Comparison of ENCODE assay signal across 8 cellular contexts in genomic region chr6:161274488-161274858, GRCh38. TPM values are rescaled to one million over a fixed set of nuclear protein-coding genes. Genes with fewer than 3 reads are reported as not detected.
DNase-seq lines count a peak whose midpoint lies in the region; ATAC-seq and TF ChIP-seq lines count a peak whose summit lies in the region.

No MANE protein-coding gene starts in this region.

- no peaks in the 10 kb centered on the region for H3K9me3 Mint-ChIP-seq in activated CD4-positive, alpha-beta memory T cell treated with anti-CD3 and anti-CD28 coated beads for 36 hours

- peaks cover 20% of the 10 kb centered on the region for H3K4me1 Mint-ChIP-seq in activated CD4-positive, alpha-beta memory T cell treated with anti-CD3 and anti-CD28 coated beads for 36 hours (ENCODE audit: low read depth)

- H3K27ac Mint-ChIP-seq in activated CD4-positive, alpha-beta memory T cell treated with anti-CD3 and anti-CD28 coated beads for 36 hours, result peak overlapping the region; percentile 80

- peak overlapping the region; percentile 48 for H3K4me3 ChIP-seq in iPS-15b (ENCODE audit: low read depth, low read length)
- peak overlapping the region; percentile 63 to 86 (median 72) for H3K4me3 ChIP-seq in subcutaneous abdominal adipose tissue (ENCODE audit: low read depth in 1 of 5, low read length in 5 of 5)

- H3K9me3 ChIP-seq in iPS-15b (ENCODE audit: control insufficient read depth, insufficient read depth, low read length) (no peaks in the 10 kb centered on the region), subcutaneous abdominal adipose tissue (ENCODE audit: control insufficient read depth in 5 of 5, low read length in 5 of 5) (no peaks in the 10 kb centered on the region)

- POLR2A ChIA-PET in activated CD4-positive, alpha-beta memory T cell treated with anti-CD3 and anti-CD28 coated beads for 36 hours (lab: Charles Lee), result interaction anchor here (0.6 to 2.0 kb wide), 12 partner anchors 9 to 1277 kb away, joined by 3 to 9 read pairs (median 4); no protein-coding TSS in a partner anchor
- POLR2A ChIA-PET in GM10248 (lab: Yijun Ruan, JAX), result interaction anchor here (0.6 to 0.9 kb wide), 3 partner anchors 27 to 1336 kb away, joined by 3 to 5 read pairs (median 3); no protein-coding TSS in a partner anchor

- H3K4me3 Mint-ChIP-seq in activated CD4-positive, alpha-beta memory T cell treated with anti-CD3 and anti-CD28 coated beads for 36 hours, result peak overlapping the region; percentile 82

- ATAC-seq in HG03097 (IDR thresholded peaks at IDR 0.05; ENCODE audit: low FRiP score, unreplicated experiment), result no peak
- ATAC-seq in HG02981 (IDR thresholded peaks at IDR 0.05; ENCODE audit: unreplicated experiment), result no peak

- intact Hi-C loops in activated CD4-positive, alpha-beta memory T cell treated with anti-CD3 and anti-CD28 coated beads for 36 hours (cut with micrococcal nuclease), result loop anchor here (1.0 to 10.0 kb wide), 5 partner anchors 38 to 283 kb away; partner anchors contain the start of gene MAP3K4

- H3K27me3 Mint-ChIP-seq in activated CD4-positive, alpha-beta memory T cell treated with anti-CD3 and anti-CD28 coated beads for 36 hours, result peaks cover 2% of the 10 kb centered on the region

- no peaks in the 10 kb centered on the region for H3K27me3 ChIP-seq in iPS-15b (ENCODE audit: control insufficient read depth, insufficient read depth, low read length)
- peaks cover 0 to 3% (median 0%) of the 10 kb centered on the region in 5 donors for H3K27me3 ChIP-seq in subcutaneous abdominal adipose tissue (ENCODE audit: control insufficient read depth in 5 of 5, insufficient read depth in 4 of 5, low read length in 5 of 5)

- CTCF ChIA-PET in activated CD4-positive, alpha-beta memory T cell treated with anti-CD3 and anti-CD28 coated beads for 36 hours (lab: Charles Lee), result interaction anchor here (0.6 to 0.7 kb wide), 2 partner anchors 97 to 343 kb away, joined by 3 to 5 read pairs; no protein-coding TSS in a partner anchor
- CTCF ChIA-PET in GM10248 (lab: Yijun Ruan, JAX), result interaction anchor here (0.8 to 1.0 kb wide), 2 partner anchors 9 to 99 kb away, joined by 3 read pairs; no protein-coding TSS in a partner anchor

- peaks cover 13% of the 10 kb centered on the region for H3K4me1 ChIP-seq in iPS-15b (ENCODE audit: control insufficient read depth, insufficient read depth, low read length)
- peaks cover 0 to 18% (median 15%) of the 10 kb centered on the region in 5 donors for H3K4me1 ChIP-seq in subcutaneous abdominal adipose tissue (ENCODE audit: control insufficient read depth in 5 of 5, insufficient read depth in 5 of 5, low read length in 5 of 5)

- TF ChIP-seq CTCF in GM10248 (IDR thresholded peaks at IDR 0.05; ENCODE audit: control extremely low read depth, extremely low read depth, low read depth, missing control alignments), result no peak

- H3K36me3 Mint-ChIP-seq in activated CD4-positive, alpha-beta memory T cell treated with anti-CD3 and anti-CD28 coated beads for 36 hours, result no peaks in the 10 kb centered on the region

- H3K36me3 ChIP-seq in iPS-15b (ENCODE audit: control insufficient read depth, insufficient read depth, low read length) (no peaks in the 10 kb centered on the region), subcutaneous abdominal adipose tissue (ENCODE audit: control insufficient read depth in 5 of 5, insufficient read depth in 5 of 5, low read length in 5 of 5) (no peaks in the 10 kb centered on the region)

- peak; percentile 52 for DNase-seq in NCI-H2107 treated with DMSO at 0.1 percent for 48 hours (lab: John Stamatoyannopoulos, UW; ENCODE audit: unreplicated experiment)
- DNase-seq in NCI-H2107 (lab: John Stamatoyannopoulos, UW), result no peak
- DNase-seq in activated CD4-positive, alpha-beta memory T cell treated with anti-CD3 and anti-CD28 coated beads for 36 hours, result no peak
- DNase-seq in GM10248 (ENCODE audit: extremely low spot score), result no peak

- H3K27ac ChIP-seq in subcutaneous abdominal adipose tissue (ENCODE audit: low read depth, low read length), result peak overlapping the region; percentile 48

- H3K9ac ChIP-seq in iPS-15b (ENCODE audit: low read depth, low read length), result peak overlapping the region; percentile 90
- peak overlapping the region in 3 of 5 donors; percentile 31 to 72 (median 59) for H3K9ac ChIP-seq in subcutaneous abdominal adipose tissue (ENCODE audit: low read length in 5 of 5)

RNA-seq across cellular contexts. Expression of gene AGPAT4, which starts 0.6 kb away (rescaled TPM):
- total RNA-seq in activated CD4-positive, alpha-beta memory T cell treated with anti-CD3 and anti-CD28 coated beads for 36 hours, result 1 to 10 TPM; 4.7 to 5.6 TPM
